ENCODE assay signal across 15 cellular contexts in genomic region chr17:13415877-13416416, GRCh38.
A peak's percentile ranks its signal among the peaks of the same experiment; 100 is the strongest.
DNase-seq lines count a peak whose midpoint lies in the region; ATAC-seq and TF ChIP-seq lines count a peak whose summit lies in the region.
"Had no signal": no experiment of that assay in that cellular context is flagged by ENCODE, and none has a peak within 500 bp of the region (broad histone marks: within the 10 kb centered on the region; RNA-seq: fewer than 3 reads in every experiment).

No MANE protein-coding gene starts in this region.

- H3K36me3 Mint-ChIP-seq in mesothelial cell of epicardium, result no peaks in the 10 kb centered on the region
- H3K36me3 Mint-ChIP-seq: CD8-positive, alpha-beta memory T cell; naive B cell had no signal

- intact Hi-C loops in posterior cingulate gyrus (cut with DNase I), result no loop called here

- no peak for TF ChIP-seq CTCF in mesothelial cell of epicardium (IDR thresholded peaks at IDR 0.05; ENCODE audit: unreplicated experiment)
- no peak for TF ChIP-seq CTCF in GM13977 (IDR thresholded peaks at IDR 0.05; ENCODE audit: extremely low read depth, insufficient read depth, missing control alignments)
- TF ChIP-seq CTCF in foreskin keratinocyte (conservative IDR thresholded peaks at IDR 0.05), result no peak

- no peaks in the 10 kb centered on the region for H3K4me1 ChIP-seq in foreskin keratinocyte

- peaks cover 4% of the 10 kb centered on the region for H3K9me3 Mint-ChIP-seq in mesothelial cell of epicardium

- no peaks in the 10 kb centered on the region for H3K27me3 ChIP-seq in foreskin keratinocyte

- in situ Hi-C loops in GM13977 (cut with MboI; ENCODE audit: low pct_unique_long_range_greater_than_20kb, low sequenced_read_pairs, unreplicated experiment), result no loop called here

- DNase-seq in CD1c-positive myeloid dendritic cell (ENCODE audit: extremely low spot score) (peak; percentile 23), NCI-H2196 (lab: John Stamatoyannopoulos, UW; ENCODE audit: unreplicated experiment) (peak; percentile 50), cerebellum (ENCODE audit: low spot score) (peak; percentile 26), mesothelial cell of epicardium (ENCODE audit: low spot score in 2 of 2, unreplicated experiment in 2 of 2) (peak; percentile 21 to 52), GM13977 (ENCODE audit: low spot score) (no peak), posterior cingulate gyrus (no peak), foreskin keratinocyte (no peak)
- DNase-seq: CD8-positive, alpha-beta memory T cell; central memory CD4-positive, alpha-beta T cell; KG1; naive B cell; NCI-H510A treated with DMSO at 0.1 percent for 48 hours; stimulated activated CD4-positive, alpha-beta T cell treated with anti-CD3 and anti-CD28 coated beads, Interleukin-2, amount 100 ng/mL, for 48 hours; T-helper 2 cell had no signal

- H3K4me1 Mint-ChIP-seq in mesothelial cell of epicardium, result peaks cover 33% of the 10 kb centered on the region
- H3K4me1 Mint-ChIP-seq: CD8-positive, alpha-beta memory T cell; naive B cell had no signal

- H3K4me3 Mint-ChIP-seq in mesothelial cell of epicardium, result peak overlapping the region; percentile 10
- H3K4me3 Mint-ChIP-seq: CD8-positive, alpha-beta memory T cell; naive B cell had no signal

- no peak for ATAC-seq in foreskin keratinocyte
- no peak for ATAC-seq in GM18517 (IDR thresholded peaks at IDR 0.05; ENCODE audit: unreplicated experiment)

- H3K27ac ChIP-seq in foreskin keratinocyte, result no peak overlapping the region

- H3K27me3 Mint-ChIP-seq in mesothelial cell of epicardium (ENCODE audit: low read depth), result no peaks in the 10 kb centered on the region

- peak overlapping the region; percentile 68 for H3K27ac Mint-ChIP-seq in mesothelial cell of epicardium
- H3K27ac Mint-ChIP-seq: CD8-positive, alpha-beta memory T cell; naive B cell had no signal

Comparison
In these comparisons a context has a peak if more than half of its experiments do, and no peak if none do; other contexts are left out.
1. DNase-seq: peak in CD1c-positive myeloid dendritic cell (single experiment), NCI-H2196 (single experiment), cerebellum (single experiment) and mesothelial cell of epicardium (2 of 2); none in GM13977 (single experiment), posterior cingulate gyrus (0 of 10) and foreskin keratinocyte (0 of 2).